ENCODE assay signal across 1 cellular context in genomic region chr7:138015096-138015495, GRCh38.
TF ChIP-seq lines count a peak whose summit lies in the region.

No MANE protein-coding gene starts in this region.

TF ChIP-seq in H1, 55 proteins besides CTCF, POLR2A, EP300 and RAD21:
- TF ChIP-seq RNF2 (IDR thresholded peaks at IDR 0.05; ENCODE audit: borderline replicate concordance, low read depth, low read length, missing control alignments, poor library complexity, severe bottlenecking) (no peak), ASH2L (IDR thresholded peaks at IDR 0.05; ENCODE audit: low read length) (no peak), FOSL1 (IDR thresholded peaks at IDR 0.05; ENCODE audit: insufficient read depth, low read depth, low read length) (no peak), CHD2 (IDR thresholded peaks at IDR 0.05; ENCODE audit: low read length) (no peak), USF2 (IDR thresholded peaks at IDR 0.05; ENCODE audit: low read length) (no peak), CBX5 (IDR thresholded peaks at IDR 0.05; ENCODE audit: low read depth, low read length) (no peak), SAP30 (IDR thresholded peaks at IDR 0.05; ENCODE audit: insufficient read depth, insufficient replicate concordance, low read length) (no peak), SUZ12 (IDR thresholded peaks at IDR 0.05; ENCODE audit: low read length) (no peak)
